Comparison of ENCODE assay signal across 26 cellular contexts in genomic region chr18:80044072-80044471, GRCh38.
"Had no signal": no experiment of that assay in that cellular context is flagged by ENCODE, and none has a peak within 500 bp of the region (broad histone marks: within the 10 kb centered on the region; RNA-seq: fewer than 3 reads in every experiment).

No MANE protein-coding gene starts in this region.

- H3K9me3 Mint-ChIP-seq: mesothelial cell of epicardium; naive thymus-derived CD8-positive, alpha-beta T cell; stimulated activated effector memory CD8-positive, alpha-beta T cell treated with anti-CD3 and anti-CD28 coated beads, Interleukin-12 subunit alpha, Interleukin-12 subunit beta, amount 100 ng/mL, for 72 hours had no signal

- H3K27ac Mint-ChIP-seq: mesothelial cell of epicardium; naive thymus-derived CD8-positive, alpha-beta T cell; stimulated activated effector memory CD8-positive, alpha-beta T cell treated with anti-CD3 and anti-CD28 coated beads, Interleukin-12 subunit alpha, Interleukin-12 subunit beta, amount 100 ng/mL, for 72 hours had no signal

- H3K4me1 ChIP-seq: esophagus squamous epithelium, heart right ventricle, left lung, pancreas, stomach, thyroid gland, vagina had no signal

- ATAC-seq: left cardiac atrium; left lung; mucosa of descending colon; naive thymus-derived CD8-positive, alpha-beta T cell; pancreas; sciatic nerve; stimulated activated effector memory CD8-positive, alpha-beta T cell treated with anti-CD3 and anti-CD28 coated beads, Interleukin-12 subunit alpha, Interleukin-12 subunit beta, amount 100 ng/mL, for 72 hours had no signal

- H3K27ac ChIP-seq: coronary artery, esophagus squamous epithelium, heart right ventricle, left lung, neutrophil, pancreas, stomach, thyroid gland, vagina had no signal

- H3K4me3 Mint-ChIP-seq: mesothelial cell of epicardium; naive thymus-derived CD8-positive, alpha-beta T cell; stimulated activated effector memory CD8-positive, alpha-beta T cell treated with anti-CD3 and anti-CD28 coated beads, Interleukin-12 subunit alpha, Interleukin-12 subunit beta, amount 100 ng/mL, for 72 hours had no signal

- DNase-seq: dermis blood vessel endothelial cell; effector memory CD4-positive, alpha-beta T cell; erythroblast; esophagus squamous epithelium; foreskin melanocyte; glutamatergic neuron; heart right ventricle; hippocampal formation; left cardiac atrium; left lung; mesenchymal stem cell; mucosa of descending colon; naive thymus-derived CD8-positive, alpha-beta T cell; pancreas; stimulated activated CD4-positive, alpha-beta T cell treated with anti-CD3 and anti-CD28 coated beads, Interleukin-2, amount 100 ng/mL, for 24 hours; stimulated activated CD4-positive, alpha-beta T cell treated with anti-CD3 and anti-CD28 coated beads, Interleukin-4, amount 100 ng/mL, for 24 hours; stimulated activated naive CD4-positive, alpha-beta T cell treated with Interleukin-2 at 50 U/mL for 16 hours; stomach; thyroid gland; trophoblast cell had no signal

- H3K9me3 ChIP-seq: esophagus squamous epithelium, heart right ventricle, left lung, mucosa of descending colon, neutrophil, pancreas, thyroid gland, vagina had no signal

- H3K4me3 ChIP-seq: coronary artery, esophagus squamous epithelium, heart right ventricle, left lung, mucosa of descending colon, pancreas, stomach, thyroid gland, vagina had no signal

- H3K4me1 Mint-ChIP-seq: mesothelial cell of epicardium had no signal

- H3K27me3 Mint-ChIP-seq: naive thymus-derived CD8-positive, alpha-beta T cell had no signal

- H3K27me3 ChIP-seq: esophagus squamous epithelium, heart right ventricle, left lung, neutrophil, pancreas, stomach, thyroid gland, vagina had no signal
